ENCODE assay signal across 17 cellular contexts in genomic region chr5:62007457-62007856, GRCh38.
"Had no signal": no experiment of that assay in that cellular context is flagged by ENCODE, and none has a peak within 500 bp of the region (broad histone marks: within the 10 kb centered on the region; RNA-seq: fewer than 3 reads in every experiment).

No MANE protein-coding gene starts in this region.

- H3K4me3 ChIP-seq: gastroesophageal sphincter, mucosa of descending colon, right atrium auricular region, sigmoid colon had no signal

- H3K27ac ChIP-seq: gastroesophageal sphincter, neutrophil, right atrium auricular region, sigmoid colon had no signal

- H3K27me3 ChIP-seq: gastroesophageal sphincter, neutrophil, right atrium auricular region, sigmoid colon had no signal

- ATAC-seq: esophagus mucosa; gastroesophageal sphincter; left lobe of liver; mucosa of descending colon; naive thymus-derived CD8-positive, alpha-beta T cell had no signal

- H3K36me3 ChIP-seq: gastroesophageal sphincter, neutrophil, right atrium auricular region, sigmoid colon had no signal

- H3K4me1 ChIP-seq: gastroesophageal sphincter, right atrium auricular region, sigmoid colon had no signal

- H3K9me3 ChIP-seq: gastroesophageal sphincter, mucosa of descending colon, neutrophil, right atrium auricular region, sigmoid colon had no signal

- DNase-seq: effector memory CD4-positive, alpha-beta T cell; glutamatergic neuron; islet precursor cell; mammary epithelial cell; mucosa of descending colon; naive thymus-derived CD8-positive, alpha-beta T cell; posterior cingulate gyrus; sigmoid colon; small intestine; stimulated activated CD4-positive, alpha-beta T cell treated with anti-CD3 and anti-CD28 coated beads, Interleukin-12 subunit alpha, Interleukin-12 subunit beta, amount 100 ng/mL, for 4 hours; stimulated activated naive CD4-positive, alpha-beta T cell; trophoblast cell had no signal
